9 cellular contexts compared by ENCODE assay signal in genomic region chr3:5194801-5195509, GRCh38. TPM values are rescaled to one million over a fixed set of nuclear protein-coding genes. Genes with fewer than 3 reads are reported as not detected.
DNase-seq lines count a peak whose midpoint lies in the region; ATAC-seq and TF ChIP-seq lines count a peak whose summit lies in the region.
"Had no signal": no experiment of that assay in that cellular context is flagged by ENCODE, and none has a peak within 500 bp of the region (broad histone marks: within the 10 kb centered on the region; RNA-seq: fewer than 3 reads in every experiment).

No MANE protein-coding gene starts in this region.

- H3K9me3 ChIP-seq in BLaER1, result no peaks in the 10 kb centered on the region

- no peaks in the 10 kb centered on the region for H3K27me3 Mint-ChIP-seq in effector memory CD8-positive, alpha-beta T cell
- H3K27me3 Mint-ChIP-seq in nephron progenitor cell (ENCODE audit: low read depth, poor library complexity), result no peaks in the 10 kb centered on the region

- peak overlapping the region; percentile 49 to 53 for H3K4me3 Mint-ChIP-seq in effector memory CD8-positive, alpha-beta T cell
- H3K4me3 Mint-ChIP-seq in nephron progenitor cell, result no peak overlapping the region

- peak overlapping the region; percentile 89 to 92 for H3K27ac Mint-ChIP-seq in effector memory CD8-positive, alpha-beta T cell
- no peak overlapping the region for H3K27ac Mint-ChIP-seq in nephron progenitor cell

- H3K4me1 Mint-ChIP-seq in effector memory CD8-positive, alpha-beta T cell (ENCODE audit: low read depth in 2 of 2), result peaks cover 70 to 82% of the 10 kb centered on the region in 2 donors
- peaks cover 36% of the 10 kb centered on the region for H3K4me1 Mint-ChIP-seq in nephron progenitor cell

- no peaks in the 10 kb centered on the region for H3K27me3 ChIP-seq in BLaER1

- H4K20me1 ChIP-seq in BLaER1, result peaks cover 100% of the 10 kb centered on the region

- peaks cover 100% of the 10 kb centered on the region for H3K36me3 ChIP-seq in BLaER1

- peak in 1 of 3 experiments; percentile 23 for DNase-seq in effector memory CD8-positive, alpha-beta T cell
- DNase-seq in pulmonary artery endothelial cell (ENCODE audit: low read depth, low spot score) (peak; percentile 71), nephron progenitor cell (no peak), NCI-H82 treated with DMSO at 0.1 percent for 48 hours (lab: John Stamatoyannopoulos, UW; ENCODE audit: unreplicated experiment) (no peak)

- ATAC-seq in GM18909 (IDR thresholded peaks at IDR 0.05; ENCODE audit: poor library complexity, unreplicated experiment), result peak; percentile 45
- peak; percentile 33 for ATAC-seq in HG03159 (IDR thresholded peaks at IDR 0.05; ENCODE audit: unreplicated experiment)
- ATAC-seq in SK-N-SH treated with all-trans-retinoic acid at 6 μM for 48 hours, result peak; percentile 96
- peak; percentile 73 for ATAC-seq in effector memory CD8-positive, alpha-beta T cell (replicated peaks)

- peak overlapping the region; percentile 97 for H3K4me2 ChIP-seq in BLaER1

- peak overlapping the region; percentile 100 for H3K27ac ChIP-seq in BLaER1

- H3K4me3 ChIP-seq in BLaER1, result peak overlapping the region; percentile 98

- no peak for TF ChIP-seq CTCF in nephron progenitor cell (IDR thresholded peaks at IDR 0.05)

- no peaks in the 10 kb centered on the region for H3K9me3 Mint-ChIP-seq in effector memory CD8-positive, alpha-beta T cell
- H3K9me3 Mint-ChIP-seq in nephron progenitor cell, result no peaks in the 10 kb centered on the region

- peaks cover 74% of the 10 kb centered on the region for H3K4me1 ChIP-seq in BLaER1

- peaks cover 38% of the 10 kb centered on the region for H3K36me3 Mint-ChIP-seq in effector memory CD8-positive, alpha-beta T cell (ENCODE audit: insufficient read depth)
- peaks cover 69% of the 10 kb centered on the region for H3K36me3 Mint-ChIP-seq in nephron progenitor cell (ENCODE audit: low read depth)

- peak overlapping the region; percentile 100 for H3K9ac ChIP-seq in BLaER1
- H3K9ac ChIP-seq: parathyroid adenoma had no signal

TF ChIP-seq in SK-N-SH treated with all-trans-retinoic acid at 6 μM for 48 hours, 23 proteins besides CTCF, POLR2A, EP300 and RAD21:
- TF ChIP-seq ZC3H10 (CRISPR knock-in tag; IDR thresholded peaks at IDR 0.05) (0 out of 2 replicates have a peak, but pooled peaks have one; percentile 29), SNAI2 (CRISPR knock-in tag; IDR thresholded peaks at IDR 0.05) (0 out of 2 replicates have a peak, but pooled peaks have one; percentile 49), ISL1 (CRISPR knock-in tag; IDR thresholded peaks at IDR 0.05) (peak; percentile 63), ZNF70 (CRISPR knock-in tag; IDR thresholded peaks at IDR 0.05) (no peak), PATZ1 (CRISPR knock-in tag; IDR thresholded peaks at IDR 0.05; ENCODE audit: borderline replicate concordance) (no peak), ZFP30 (CRISPR knock-in tag; IDR thresholded peaks at IDR 0.05) (no peak), PPARA (CRISPR knock-in tag; IDR thresholded peaks at IDR 0.05; ENCODE audit: borderline replicate concordance) (no peak)

RNA-seq across cellular contexts. Expression of gene EDEM1, which starts 7.4 kb away (rescaled TPM):
- total RNA-seq in pulmonary artery endothelial cell, result 21.9 and 26.2 TPM in 2 replicates

Comparison
In these comparisons a context has a peak if more than half of its experiments do, and no peak if none do; other contexts are left out.
1. ATAC-seq: peak in every context shown above with its lines; median percentile 96 in SK-N-SH treated with all-trans-retinoic acid at 6 μM for 48 hours; 73 in effector memory CD8-positive, alpha-beta T cell; 45 in GM18909; 33 in HG03159.